Comparison of ENCODE assay signal across 23 cellular contexts in the genomic region with DNA sequence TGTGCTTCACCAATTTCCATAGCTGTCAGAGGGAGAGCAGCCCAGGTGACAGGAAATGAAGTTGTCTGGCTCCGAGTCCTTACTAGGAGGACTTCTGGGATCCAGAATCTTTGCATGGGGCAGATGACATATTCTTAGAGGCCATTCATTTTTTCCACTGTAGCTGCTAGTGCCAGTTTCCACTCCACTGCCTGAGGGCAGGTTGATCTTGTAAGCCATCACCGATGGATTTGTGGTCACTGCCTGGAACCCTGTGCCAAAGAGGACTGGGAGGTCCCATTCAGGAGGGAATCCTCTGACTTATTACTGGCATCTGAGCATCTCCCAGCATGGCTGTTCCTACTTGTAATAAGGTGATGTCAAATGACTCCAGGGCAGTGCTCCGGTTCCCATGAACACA.
A peak's percentile ranks its signal among the peaks of the same experiment; 100 is the strongest.
DNase-seq lines count a peak whose midpoint lies in the region; ATAC-seq, FAIRE-seq and TF ChIP-seq lines count a peak whose summit lies in the region.
"Had no signal": no experiment of that assay in that cellular context is flagged by ENCODE, and none has a peak within 500 bp of the region (broad histone marks: within the 10 kb centered on the region; RNA-seq: fewer than 3 reads in every experiment).

No MANE protein-coding gene starts in this region.

- H2BK15ac ChIP-seq in IMR-90 (ENCODE audit: low read depth, low read length): no peak overlapping the region

- no peak for FAIRE-seq in astrocyte (lab: Jason Lieb, UNC)
- FAIRE-seq: GM18507 had no signal

- dilution Hi-C loops in IMR-90 (cut with HindIII; ENCODE audit: low sequenced_read_pairs, unreplicated experiment): no loop called here

- TF ChIP-seq CTCF in IMR-90 (conservative IDR thresholded peaks at IDR 0.05; ENCODE audit: low read depth, low read length) (no peak), astrocyte (IDR thresholded peaks at IDR 0.05; ENCODE audit: insufficient read depth, low read depth, low read length) (no peak)

- H3K27me3 Mint-ChIP-seq in activated T-cell treated with anti-CD3 and anti-CD28 coated beads, Interleukin-2, amount 50 U/mL, for 72 hours (ENCODE audit: low read depth): peaks cover 10% of the 10 kb centered on the region
- H3K27me3 Mint-ChIP-seq in astrocyte (ENCODE audit: low read depth, unreplicated experiment): peaks cover 2% of the 10 kb centered on the region
- H3K27me3 Mint-ChIP-seq in activated T-helper 1 cell treated with anti-CD3 and anti-CD28 coated beads, Interleukin-12 subunit alpha, Interleukin-12 subunit beta, Interleukin-2, Interleukin-4 antibody, amounts not matched to agents 30 ng/mL and 10 ng/mL and 1 ng/mL, durations not matched to agents 14 hours and 24 hours and 36 hours (ENCODE audit: insufficient read depth): peaks cover 14% of the 10 kb centered on the region

- H3K9me1 ChIP-seq in IMR-90 (ENCODE audit: insufficient read depth, low read length): peaks cover 14% of the 10 kb centered on the region; the same call in 1 of the 2 replicates

- H3K23ac ChIP-seq in IMR-90 (ENCODE audit: low read depth, low read length) (0 out of 2 replicates have a peak overlapping the region, but pooled peaks have one; percentile 43), trophoblast cell (ENCODE audit: low read length) (no peak overlapping the region)

- H4K12ac ChIP-seq in trophoblast cell (ENCODE audit: low read depth, low read length): no peak overlapping the region

- H3K4me3 ChIP-seq in IMR-90 (ENCODE audit: insufficient read depth, low read depth, low read length) (no peak overlapping the region), astrocyte (ENCODE audit: insufficient read depth, low read depth, low read length) (no peak overlapping the region), trophoblast cell (ENCODE audit: low read depth, low read length) (no peak overlapping the region)
- H3K4me3 ChIP-seq: HAP-1, left lung, ovary, right atrium auricular region, upper lobe of left lung had no signal

- H3K9me3 ChIP-seq in IMR-90 (ENCODE audit: control insufficient read depth, insufficient read depth, low read length): no peaks in the 10 kb centered on the region
- H3K9me3 ChIP-seq in astrocyte (ENCODE audit: insufficient read depth, low read depth, low read length): no peaks in the 10 kb centered on the region
- H3K9me3 ChIP-seq in trophoblast cell (ENCODE audit: insufficient read depth, low read depth, low read length): no peaks in the 10 kb centered on the region
- H3K9me3 ChIP-seq: HAP-1, left lung, ovary, right atrium auricular region, upper lobe of left lung had no signal

- H4K91ac ChIP-seq in IMR-90 (ENCODE audit: insufficient read depth, low read depth, low read length): no peak overlapping the region
- no peak overlapping the region for H4K91ac ChIP-seq in trophoblast cell (ENCODE audit: low read depth, low read length)

- H3K4me1 Mint-ChIP-seq in activated T-cell treated with anti-CD3 and anti-CD28 coated beads, Interleukin-2, amount 50 U/mL, for 72 hours (ENCODE audit: low read depth): peaks cover 43% of the 10 kb centered on the region
- H3K4me1 Mint-ChIP-seq in astrocyte (ENCODE audit: low read depth, unreplicated experiment): peaks cover 8% of the 10 kb centered on the region
- H3K4me1 Mint-ChIP-seq in activated T-helper 1 cell treated with anti-CD3 and anti-CD28 coated beads, Interleukin-12 subunit alpha, Interleukin-12 subunit beta, Interleukin-2, Interleukin-4 antibody, amounts not matched to agents 30 ng/mL and 10 ng/mL and 1 ng/mL, durations not matched to agents 14 hours and 24 hours and 36 hours (ENCODE audit: low read depth): peaks cover 36% of the 10 kb centered on the region

- H2AFZ ChIP-seq in IMR-90 (replicated peaks; ENCODE audit: low read length, poor library complexity) (no peak overlapping the region), astrocyte (ENCODE audit: low read depth, low read length) (no peak overlapping the region), trophoblast cell (ENCODE audit: insufficient read depth, low read length, poor library complexity) (no peak overlapping the region)

- H3K56ac ChIP-seq in IMR-90 (ENCODE audit: extremely low read depth, insufficient read depth, low read length): no peak overlapping the region

- intact Hi-C loops in IMR-90 (cut with micrococcal nuclease): no loop called here
- intact Hi-C loops in activated T-helper 1 cell treated with anti-CD3 and anti-CD28 coated beads, Interleukin-12 subunit alpha, Interleukin-12 subunit beta, Interleukin-2, Interleukin-4 antibody, amounts not matched to agents 30 ng/mL and 10 ng/mL and 1 ng/mL, durations not matched to agents 14 hours and 24 hours and 36 hours (cut with micrococcal nuclease): no loop called here

- no peak overlapping the region for H3K27ac Mint-ChIP-seq in activated T-cell treated with anti-CD3 and anti-CD28 coated beads, Interleukin-2, amount 50 U/mL, for 72 hours
- H3K27ac Mint-ChIP-seq in astrocyte (ENCODE audit: unreplicated experiment): no peak overlapping the region
- H3K27ac Mint-ChIP-seq in activated T-helper 1 cell treated with anti-CD3 and anti-CD28 coated beads, Interleukin-12 subunit alpha, Interleukin-12 subunit beta, Interleukin-2, Interleukin-4 antibody, amounts not matched to agents 30 ng/mL and 10 ng/mL and 1 ng/mL, durations not matched to agents 14 hours and 24 hours and 36 hours: no peak overlapping the region
- H3K27ac Mint-ChIP-seq: dendritic cell treated with granulocyte-macrophage colony-stimulating factor and Interleukin-4, amounts not matched to agents 40 ng/mL and 50 ng/mL, for 4 days had no signal

- BruUV-seq in IMR-90 (replicated peaks; lab: Mats Ljungman, UMichigan): no TSS peak

- H3K14ac ChIP-seq in IMR-90 (replicated peaks; ENCODE audit: low read depth, low read length): 0 out of 2 replicates have a peak overlapping the region, but pooled peaks have one; percentile 12
- H3K14ac ChIP-seq in trophoblast cell (ENCODE audit: low read length): no peak overlapping the region

- no peak for TF ChIP-seq POLR2A in IMR-90 (IDR thresholded peaks at IDR 0.05; ENCODE audit: low read depth, low read length)

- H4K8ac ChIP-seq in IMR-90 (ENCODE audit: low read depth in 2 of 2, low read length in 2 of 2): no peak overlapping the region
- H4K8ac ChIP-seq in trophoblast cell (ENCODE audit: low read depth, low read length): no peak overlapping the region

- TF ChIP-seq RAD21 in IMR-90 (IDR thresholded peaks at IDR 0.05; ENCODE audit: low read length): no peak

- H3K27ac ChIP-seq in IMR-90 (ENCODE audit: insufficient read depth, low read length) (no peak overlapping the region), astrocyte (ENCODE audit: low read depth, low read length) (no peak overlapping the region), trophoblast cell (ENCODE audit: low read depth, low read length) (no peak overlapping the region)
- H3K27ac ChIP-seq: left lung, ovary, right atrium auricular region, upper lobe of left lung had no signal

- H3K18ac ChIP-seq in IMR-90 (ENCODE audit: low read depth, low read length) (no peak overlapping the region), trophoblast cell (ENCODE audit: low read length) (no peak overlapping the region)

- no peaks in the 10 kb centered on the region for H3K27me3 ChIP-seq in IMR-90 (ENCODE audit: control insufficient read depth, insufficient read depth, low read length)
- no peaks in the 10 kb centered on the region for H3K27me3 ChIP-seq in astrocyte (ENCODE audit: insufficient read depth, low read length)
- H3K27me3 ChIP-seq in trophoblast cell (ENCODE audit: insufficient read depth, low read length): no peaks in the 10 kb centered on the region
- H3K27me3 ChIP-seq: ovary, right atrium auricular region, upper lobe of left lung had no signal

- H3K79me2 ChIP-seq in astrocyte (ENCODE audit: insufficient read depth, low read length): peaks cover 45% of the 10 kb centered on the region
- no peaks in the 10 kb centered on the region for H3K79me2 ChIP-seq in trophoblast cell (ENCODE audit: control insufficient read depth, insufficient read depth, low read length, poor library complexity)

- peaks cover 11% of the 10 kb centered on the region for H3K4me1 ChIP-seq in IMR-90 (ENCODE audit: control insufficient read depth, insufficient read depth, low read length)
- peaks cover 16% of the 10 kb centered on the region for H3K4me1 ChIP-seq in astrocyte (ENCODE audit: insufficient read depth, low read length)
- H3K4me1 ChIP-seq in trophoblast cell (ENCODE audit: control insufficient read depth in 1 of 2, insufficient read depth in 2 of 2, low read length in 2 of 2): peaks cover 0 to 1% of the 10 kb centered on the region in 2 experiments

- H2BK5ac ChIP-seq in IMR-90 (ENCODE audit: low read depth, low read length, poor library complexity, severe bottlenecking): no peak overlapping the region
- no peak overlapping the region for H2BK5ac ChIP-seq in trophoblast cell (ENCODE audit: low read depth, low read length, poor library complexity)

- POLR2A ChIA-PET in IMR-90 (lab: Charles Lee; ENCODE audit: unreplicated experiment): no interaction called here

- no peak for DNase-seq in activated T-cell treated with anti-CD3 and anti-CD28 coated beads, Interleukin-2, amount 50 U/mL, for 72 hours
- DNase-seq in activated T-cell treated with anti-CD3 and anti-CD28 coated beads, Interleukin-2, amount 50 U/mL, for 1 hour: no peak
- no peak for DNase-seq in IMR-90
- DNase-seq in astrocyte (ENCODE audit: low read depth): no peak
- no peak for DNase-seq in trophoblast cell
- DNase-seq in NCI-H2227 (lab: John Stamatoyannopoulos, UW; ENCODE audit: unreplicated experiment): no peak
- no peak for DNase-seq in activated T-helper 1 cell treated with anti-CD3 and anti-CD28 coated beads, Interleukin-12 subunit alpha, Interleukin-12 subunit beta, Interleukin-2, Interleukin-4 antibody, amounts not matched to agents 30 ng/mL and 10 ng/mL and 1 ng/mL, durations not matched to agents 14 hours and 24 hours and 36 hours (ENCODE audit: low spot score)
- no peak for DNase-seq in NCI-H226
- DNase-seq: activated CD4-positive, CD25-positive, alpha-beta regulatory T cell treated with anti-CD3 and anti-CD28 coated beads, Interleukin-2, amount 50 U/mL, for 72 hours; amygdala; Calu3; left lung; midbrain; NCI-H187; ovary; SHP77 treated with DMSO at 0.1 percent for 48 hours; SW 1271; upper lobe of left lung had no signal

- H4K20me1 ChIP-seq in IMR-90 (ENCODE audit: insufficient read depth, low read length) (peaks cover 38% of the 10 kb centered on the region), astrocyte (ENCODE audit: insufficient read depth, low read length) (peaks cover 51% of the 10 kb centered on the region)

- peaks cover 0 to 2% of the 10 kb centered on the region in 2 donors for H3K9me3 Mint-ChIP-seq in activated T-cell treated with anti-CD3 and anti-CD28 coated beads, Interleukin-2, amount 50 U/mL, for 72 hours
- no peaks in the 10 kb centered on the region for H3K9me3 Mint-ChIP-seq in astrocyte (ENCODE audit: unreplicated experiment)
- peaks cover 3% of the 10 kb centered on the region for H3K9me3 Mint-ChIP-seq in activated T-helper 1 cell treated with anti-CD3 and anti-CD28 coated beads, Interleukin-12 subunit alpha, Interleukin-12 subunit beta, Interleukin-2, Interleukin-4 antibody, amounts not matched to agents 30 ng/mL and 10 ng/mL and 1 ng/mL, durations not matched to agents 14 hours and 24 hours and 36 hours
- H3K9me3 Mint-ChIP-seq: dendritic cell treated with granulocyte-macrophage colony-stimulating factor and Interleukin-4, amounts not matched to agents 40 ng/mL and 50 ng/mL, for 4 days; natural killer cell treated with Interleukin-12 subunit alpha and Interleukin-12 subunit beta and Interleukin-15 and Interleukin-18, amount 100 ng/mL, for 72 hours had no signal

- ATAC-seq in activated T-cell treated with anti-CD3 and anti-CD28 coated beads, Interleukin-2, amount 50 U/mL, for 72 hours (replicated peaks in 1 of 2): no peak
- no peak for ATAC-seq in IMR-90 (ENCODE audit: low read depth)
- ATAC-seq: left lung; natural killer cell treated with Interleukin-12 subunit alpha and Interleukin-12 subunit beta and Interleukin-15 and Interleukin-18, amount 100 ng/mL, for 72 hours had no signal

- no peak overlapping the region for H2AK9ac ChIP-seq in IMR-90 (replicated peaks; ENCODE audit: low read depth, low read length, poor library complexity)

- no peak overlapping the region for H2BK20ac ChIP-seq in IMR-90 (ENCODE audit: low read depth, low read length)

- no peak overlapping the region for H3K4me2 ChIP-seq in IMR-90 (ENCODE audit: low read depth, low read length)
- peak overlapping the region; percentile 10 for H3K4me2 ChIP-seq in astrocyte (ENCODE audit: low read length)
- no peak overlapping the region for H3K4me2 ChIP-seq in trophoblast cell (ENCODE audit: low read length)

- peaks cover 23% of the 10 kb centered on the region for H3K36me3 ChIP-seq in IMR-90 (ENCODE audit: control insufficient read depth, insufficient read depth, low read length)
- peaks cover 5% of the 10 kb centered on the region for H3K36me3 ChIP-seq in astrocyte (ENCODE audit: insufficient read depth, low read length)
- H3K36me3 ChIP-seq in trophoblast cell (ENCODE audit: control insufficient read depth in 1 of 2, insufficient read depth in 2 of 2, low read length in 2 of 2): no peaks in the 10 kb centered on the region
- H3K36me3 ChIP-seq: HAP-1, ovary, right atrium auricular region, upper lobe of left lung had no signal

- H2BK120ac ChIP-seq in IMR-90 (ENCODE audit: low read depth, low read length) (no peak overlapping the region), trophoblast cell (ENCODE audit: insufficient read depth, low read length, poor library complexity) (no peak overlapping the region)

- H3K36me3 Mint-ChIP-seq in activated T-cell treated with anti-CD3 and anti-CD28 coated beads, Interleukin-2, amount 50 U/mL, for 72 hours (ENCODE audit: insufficient read depth in 2 of 2): peaks cover 7 to 16% of the 10 kb centered on the region in 2 donors
- H3K36me3 Mint-ChIP-seq in astrocyte (ENCODE audit: low read depth, unreplicated experiment): peaks cover 11% of the 10 kb centered on the region
- H3K36me3 Mint-ChIP-seq in activated T-helper 1 cell treated with anti-CD3 and anti-CD28 coated beads, Interleukin-12 subunit alpha, Interleukin-12 subunit beta, Interleukin-2, Interleukin-4 antibody, amounts not matched to agents 30 ng/mL and 10 ng/mL and 1 ng/mL, durations not matched to agents 14 hours and 24 hours and 36 hours (ENCODE audit: low read depth): peaks cover 21% of the 10 kb centered on the region

- WGBS in IMR-90 (ENCODE audit: extremely low coverage in 2 of 2, insufficient read length in 1 of 2), 2 experiments: no CpG with 5 or more reads among the region's 3 CpGs
- no CpG with 5 or more reads among the region's 3 CpGs for WGBS in trophoblast cell (ENCODE audit: extremely low coverage, insufficient coverage, insufficient read length)

- in situ Hi-C loops in IMR-90 (cut with MboI; ENCODE audit: low sequenced_read_pairs): no loop called here

- peak overlapping the region; percentile 33 to 82 for H3K4me3 Mint-ChIP-seq in activated T-cell treated with anti-CD3 and anti-CD28 coated beads, Interleukin-2, amount 50 U/mL, for 72 hours
- no peak overlapping the region for H3K4me3 Mint-ChIP-seq in astrocyte (ENCODE audit: unreplicated experiment)
- no peak overlapping the region for H3K4me3 Mint-ChIP-seq in activated T-helper 1 cell treated with anti-CD3 and anti-CD28 coated beads, Interleukin-12 subunit alpha, Interleukin-12 subunit beta, Interleukin-2, Interleukin-4 antibody, amounts not matched to agents 30 ng/mL and 10 ng/mL and 1 ng/mL, durations not matched to agents 14 hours and 24 hours and 36 hours
- H3K4me3 Mint-ChIP-seq: dendritic cell treated with granulocyte-macrophage colony-stimulating factor and Interleukin-4, amounts not matched to agents 40 ng/mL and 50 ng/mL, for 4 days had no signal

- H2AK5ac ChIP-seq in IMR-90 (ENCODE audit: low read depth, low read length) (no peak overlapping the region), trophoblast cell (ENCODE audit: low read length) (no peak overlapping the region)

- H3K4ac ChIP-seq in IMR-90 (ENCODE audit: low read depth, low read length) (no peak overlapping the region), trophoblast cell (ENCODE audit: low read depth, low read length) (no peak overlapping the region)

- no peak overlapping the region for H2BK12ac ChIP-seq in trophoblast cell (ENCODE audit: low read length)

- H3K79me1 ChIP-seq in IMR-90 (ENCODE audit: low read depth in 1 of 2, low read length in 2 of 2) (peaks cover 35 to 55% of the 10 kb centered on the region in 2 experiments), trophoblast cell (ENCODE audit: low read length) (peaks cover 3% of the 10 kb centered on the region)

- H4K5ac ChIP-seq in IMR-90 (ENCODE audit: low read depth, low read length): no peak overlapping the region

- CTCF ChIA-PET in IMR-90 (lab: Yijun Ruan, JAX): no interaction called here

- H3K9ac ChIP-seq in IMR-90 (ENCODE audit: low read depth, low read length) (no peak overlapping the region), astrocyte (ENCODE audit: low read length) (no peak overlapping the region), trophoblast cell (ENCODE audit: low read length) (peak overlapping the region; percentile 40)

Comparison
In these comparisons a context has a peak if more than half of its experiments do, and no peak if none do; other contexts are left out.
1. H3K4me3 Mint-ChIP-seq: peak in activated T-cell treated with anti-CD3 and anti-CD28 coated beads, Interleukin-2, amount 50 U/mL, for 72 hours (2 of 2); none in astrocyte (single experiment) and activated T-helper 1 cell treated with anti-CD3 and anti-CD28 coated beads, Interleukin-12 subunit alpha, Interleukin-12 subunit beta, Interleukin-2, Interleukin-4 antibody, amounts not matched to agents 30 ng/mL and 10 ng/mL and 1 ng/mL, durations not matched to agents 14 hours and 24 hours and 36 hours (single experiment).